9 cellular contexts compared by ENCODE assay signal in genomic region chr22:42074846-42075245, GRCh38. TPM values are rescaled to one million over a fixed set of nuclear protein-coding genes. Genes with fewer than 3 reads are reported as not detected.
DNase-seq lines count a peak whose midpoint lies in the region; ATAC-seq and TF ChIP-seq lines count a peak whose summit lies in the region.
"Had no signal": no experiment of that assay in that cellular context is flagged by ENCODE, and none has a peak within 500 bp of the region (broad histone marks: within the 10 kb centered on the region; RNA-seq: fewer than 3 reads in every experiment).

No MANE protein-coding gene starts in this region.

- in situ Hi-C loops in gastrocnemius medialis (cut with MboI; ENCODE audit: low sequenced_read_pairs in 4 of 4): loop anchor here in 1 of 4 donors (25.0 kb wide), 1 partner anchor 362 kb away; the partner anchor contains the start of gene NFAM1

- WGBS in heart right ventricle, 2 donors: 52 to 55% methylated on average over 6 of the region's 6 CpGs

- DNase-seq in CD8-positive, alpha-beta memory T cell: no peak
- DNase-seq in heart right ventricle: no peak
- no peak for DNase-seq in gastrocnemius medialis
- DNase-seq in hepatic stellate cell (ENCODE audit: low spot score): no peak
- DNase-seq in nucleus accumbens (lab: John Stamatoyannopoulos, UW): no peak
- DNase-seq in stimulated activated CD4-positive, alpha-beta T cell treated with anti-CD3 and anti-CD28 coated beads, Interleukin-1b, Interleukin-23, amount 100 ng/mL, for 48 hours: no peak
- DNase-seq: NCI-H1694 treated with DMSO at 0.1 percent for 48 hours had no signal

- POLR2A ChIA-PET in CD8-positive, alpha-beta memory T cell (lab: Charles Lee): no interaction called here

- H3K4me1 ChIP-seq in CD8-positive, alpha-beta memory T cell (ENCODE audit: insufficient read depth, low read length): peaks cover 34% of the 10 kb centered on the region
- H3K4me1 ChIP-seq in heart right ventricle (peaks cover 14 to 71% (median 45%) of the 10 kb centered on the region in 9 donors), gastrocnemius medialis (peaks cover 18 to 36% of the 10 kb centered on the region in 2 donors)

- CTCF ChIA-PET in CD8-positive, alpha-beta memory T cell (lab: Charles Lee): interaction anchor here (0.8 to 1.6 kb wide), 2 partner anchors 16 to 363 kb away, joined by 3 to 10 read pairs; partner anchors contain the start of gene NDUFA6

- ATAC-seq in activated T-helper 17 cell treated with anti-CD3 and anti-CD28 coated beads, Interleukin-2, amount 50 U/mL, for 72 hours (replicated peaks): no peak
- no peak for ATAC-seq in heart right ventricle
- no peak for ATAC-seq in gastrocnemius medialis
- ATAC-seq in HG03280 (IDR thresholded peaks at IDR 0.05; ENCODE audit: unreplicated experiment): no peak

- H3K36me3 ChIP-seq in CD8-positive, alpha-beta memory T cell (ENCODE audit: insufficient read depth, low read length): no peaks in the 10 kb centered on the region
- H3K36me3 ChIP-seq in heart right ventricle: peaks cover 0 to 25% (median 0%) of the 10 kb centered on the region in 9 donors
- H3K36me3 ChIP-seq in gastrocnemius medialis: no peaks in the 10 kb centered on the region

- TF ChIP-seq POLR2A in gastrocnemius medialis (IDR thresholded peaks at IDR 0.05): no peak

- no peaks in the 10 kb centered on the region for H3K9me3 Mint-ChIP-seq in CD8-positive, alpha-beta memory T cell
- no peaks in the 10 kb centered on the region for H3K9me3 Mint-ChIP-seq in activated T-helper 17 cell treated with anti-CD3 and anti-CD28 coated beads, Interleukin-2, amount 50 U/mL, for 72 hours

- H3K4me1 Mint-ChIP-seq in CD8-positive, alpha-beta memory T cell: peaks cover 38 to 62% (median 40%) of the 10 kb centered on the region in 3 donors
- peaks cover 15% of the 10 kb centered on the region for H3K4me1 Mint-ChIP-seq in activated T-helper 17 cell treated with anti-CD3 and anti-CD28 coated beads, Interleukin-2, amount 50 U/mL, for 72 hours

- H3K4me3 Mint-ChIP-seq in CD8-positive, alpha-beta memory T cell: peak overlapping the region; percentile 36 to 82 (median 62)
- H3K4me3 Mint-ChIP-seq in activated T-helper 17 cell treated with anti-CD3 and anti-CD28 coated beads, Interleukin-2, amount 50 U/mL, for 72 hours: peak overlapping the region; percentile 74

- H3K9me3 ChIP-seq in CD8-positive, alpha-beta memory T cell (ENCODE audit: low read length): no peaks in the 10 kb centered on the region
- H3K9me3 ChIP-seq in heart right ventricle: no peaks in the 10 kb centered on the region
- no peaks in the 10 kb centered on the region for H3K9me3 ChIP-seq in gastrocnemius medialis

- H3K27me3 Mint-ChIP-seq in CD8-positive, alpha-beta memory T cell: no peaks in the 10 kb centered on the region
- no peaks in the 10 kb centered on the region for H3K27me3 Mint-ChIP-seq in activated T-helper 17 cell treated with anti-CD3 and anti-CD28 coated beads, Interleukin-2, amount 50 U/mL, for 72 hours

- TF ChIP-seq CTCF in heart right ventricle (IDR thresholded peaks at IDR 0.05): no peak
- no peak for TF ChIP-seq CTCF in gastrocnemius medialis (IDR thresholded peaks at IDR 0.05 in 4 of 5, conservative IDR thresholded peaks at IDR 0.05 in 1 of 5)

- H3K36me3 Mint-ChIP-seq in CD8-positive, alpha-beta memory T cell: peaks cover 0 to 8% (median 0%) of the 10 kb centered on the region in 3 donors
- H3K36me3 Mint-ChIP-seq in activated T-helper 17 cell treated with anti-CD3 and anti-CD28 coated beads, Interleukin-2, amount 50 U/mL, for 72 hours (ENCODE audit: low read depth): peaks cover 13% of the 10 kb centered on the region

- H3K27ac ChIP-seq in CD8-positive, alpha-beta memory T cell (ENCODE audit: low read depth, low read length): no peak overlapping the region
- H3K27ac ChIP-seq in heart right ventricle (peak overlapping the region; percentile 72 to 96 (median 92)), gastrocnemius medialis (peak overlapping the region; percentile 68 to 84 (median 80))

- peak overlapping the region; percentile 39 for H3K4me3 ChIP-seq in CD8-positive, alpha-beta memory T cell (ENCODE audit: low read length)
- H3K4me3 ChIP-seq in heart right ventricle (peak overlapping the region; percentile 59 to 77 (median 72)), gastrocnemius medialis (peak overlapping the region; percentile 57 to 75 (median 70))

- peak overlapping the region in 7 of 8 donors; percentile 42 to 91 (median 64) for H3K27ac Mint-ChIP-seq in CD8-positive, alpha-beta memory T cell
- H3K27ac Mint-ChIP-seq in activated T-helper 17 cell treated with anti-CD3 and anti-CD28 coated beads, Interleukin-2, amount 50 U/mL, for 72 hours: peak overlapping the region; percentile 78

- intact Hi-C loops in heart right ventricle (cut with DNase I): loop anchor here in 4 of 10 donors (5.0 to 10.0 kb wide), 3 partner anchors 240 to 477 kb away; partner anchors contain the start of genes SREBF2 (in 2 of the 4), MEI1 (in 1 of the 4) and SERHL2 (in 1 of the 4)
- intact Hi-C loops in gastrocnemius medialis (cut with DNase I; ENCODE audit: low total_unique reads): loop anchor here (5.0 to 10.0 kb wide), 2 partner anchors 292 to 980 kb away; partner anchors contain the start of gene EP300

- no peaks in the 10 kb centered on the region for H3K27me3 ChIP-seq in CD8-positive, alpha-beta memory T cell (ENCODE audit: insufficient read depth, low read length, poor library complexity, severe bottlenecking)
- H3K27me3 ChIP-seq in heart right ventricle (no peaks in the 10 kb centered on the region), gastrocnemius medialis (no peaks in the 10 kb centered on the region)

RNA-seq across cellular contexts. Expression of gene PHETA2, which starts 0.8 kb away (rescaled TPM):
- total RNA-seq in CD8-positive, alpha-beta memory T cell: 1 to 10 TPM; 3.1 TPM
- polyA plus RNA-seq in CD8-positive, alpha-beta memory T cell: 0.67 TPM
- 1 to 10 TPM; 2.5 to 3.4 TPM for total RNA-seq in activated T-helper 17 cell treated with anti-CD3 and anti-CD28 coated beads, Interleukin-2, amount 50 U/mL, for 72 hours
- total RNA-seq in heart right ventricle: 1 to 10 TPM; 2.3 to 6.3 (median 2.9) TPM
- polyA plus RNA-seq in heart right ventricle: 1 to 10 TPM; 5.1 to 7.0 TPM
- total RNA-seq in gastrocnemius medialis: 1 to 10 TPM; 1.8 to 3.1 (median 2.1) TPM

RNA-seq across cellular contexts. Expression of gene NAGA, which starts 4.2 kb away (rescaled TPM):
- 10 to 100 TPM; 20.3 to 21.2 TPM for total RNA-seq in CD8-positive, alpha-beta memory T cell
- polyA plus RNA-seq in CD8-positive, alpha-beta memory T cell: 19.0 TPM
- total RNA-seq in activated T-helper 17 cell treated with anti-CD3 and anti-CD28 coated beads, Interleukin-2, amount 50 U/mL, for 72 hours: 10 to 100 TPM; 30.7 to 34.8 TPM
- 10 to 100 TPM in 7 of 10 donors, 1 to 10 TPM in 3; 7.3 to 34.8 (median 12.3) TPM for total RNA-seq in heart right ventricle
- 10 to 100 TPM in 1 of 2 donors, 1 to 10 TPM in 1; 6.6 to 13.0 TPM for polyA plus RNA-seq in heart right ventricle
- total RNA-seq in gastrocnemius medialis: 10 to 100 TPM in 3 of 4 donors, 1 to 10 TPM in 1; 8.7 to 14.1 (median 11.9) TPM

RNA-seq across cellular contexts. Expression of gene SMDT1, which starts 4.7 kb away (rescaled TPM):
- 10 to 100 TPM; 67.9 to 74.5 TPM for total RNA-seq in CD8-positive, alpha-beta memory T cell
- polyA plus RNA-seq in CD8-positive, alpha-beta memory T cell: 160 TPM
- 10 to 100 TPM; 34.7 to 66.2 TPM for total RNA-seq in activated T-helper 17 cell treated with anti-CD3 and anti-CD28 coated beads, Interleukin-2, amount 50 U/mL, for 72 hours
- 100 to 1,000 TPM; 111 to 193 (median 128) TPM for total RNA-seq in heart right ventricle
- 100 to 1,000 TPM; 151 to 197 TPM for polyA plus RNA-seq in heart right ventricle
- 10 to 100 TPM in 1 of 4 donors, 1 to 10 TPM in 3; 7.9 to 14.6 (median 9.8) TPM for total RNA-seq in gastrocnemius medialis

RNA-seq across cellular contexts. Expression of gene NDUFA6, which starts 15.7 kb away (rescaled TPM):
- total RNA-seq in CD8-positive, alpha-beta memory T cell: 100 to 1,000 TPM; 106 to 126 TPM
- 140 TPM for polyA plus RNA-seq in CD8-positive, alpha-beta memory T cell
- 10 to 100 TPM; 59.1 to 81.7 TPM for total RNA-seq in activated T-helper 17 cell treated with anti-CD3 and anti-CD28 coated beads, Interleukin-2, amount 50 U/mL, for 72 hours
- total RNA-seq in heart right ventricle (100 to 1,000 TPM; 179 to 344 (median 265) TPM), gastrocnemius medialis (100 to 1,000 TPM; 117 to 139 (median 125) TPM)
- polyA plus RNA-seq in heart right ventricle: 100 to 1,000 TPM; 369 to 479 TPM

RNA-seq across cellular contexts. Expression of gene CYP2D6, which starts 55.8 kb away (rescaled TPM):
- total RNA-seq in CD8-positive, alpha-beta memory T cell: 1 to 10 TPM; 1.8 to 2.2 TPM
- polyA plus RNA-seq in CD8-positive, alpha-beta memory T cell: 0.26 TPM
- 1 to 10 TPM; 5.5 to 6.3 TPM for total RNA-seq in activated T-helper 17 cell treated with anti-CD3 and anti-CD28 coated beads, Interleukin-2, amount 50 U/mL, for 72 hours
- total RNA-seq in heart right ventricle (under 1 TPM in 2 of 10 donors, not detected in 8; 0.12 to 0.17 TPM), gastrocnemius medialis (under 1 TPM in 2 of 4 donors, not detected in 2; 0.15 to 0.24 TPM)
- polyA plus RNA-seq in heart right ventricle: under 1 TPM; 0.32 to 0.95 TPM
